15 cellular contexts compared by ENCODE assay signal in the genomic region with DNA sequence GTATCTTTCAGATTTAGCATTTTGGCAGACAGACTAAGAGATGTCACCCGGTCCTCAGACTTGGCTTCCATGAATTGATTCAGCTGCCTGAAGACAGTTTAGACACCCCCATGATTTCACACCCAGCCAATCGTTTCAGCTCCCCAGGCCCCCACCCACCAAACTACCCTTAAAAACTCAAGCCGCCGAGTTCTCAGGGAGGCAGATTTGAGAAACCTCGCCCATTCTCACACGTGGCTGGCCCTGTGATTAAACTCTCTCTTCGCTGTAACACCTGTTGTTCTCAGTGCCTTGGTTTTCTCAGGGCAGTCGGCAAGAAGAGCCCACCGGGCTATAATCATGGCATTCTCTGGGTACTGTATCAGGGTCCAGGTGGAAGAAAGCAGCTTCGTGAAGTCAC. TPM values are rescaled to one million over a fixed set of nuclear protein-coding genes. Genes with fewer than 3 reads are reported as not detected.
DNase-seq lines count a peak whose midpoint lies in the region; ATAC-seq and TF ChIP-seq lines count a peak whose summit lies in the region.
"Had no signal": no experiment of that assay in that cellular context is flagged by ENCODE, and none has a peak within 500 bp of the region (broad histone marks: within the 10 kb centered on the region; RNA-seq: fewer than 3 reads in every experiment).

No MANE protein-coding gene starts in this region.

- H3K4me3 Mint-ChIP-seq in activated T-cell treated with anti-CD3 and anti-CD28 coated beads, Interleukin-2, amount 50 U/mL, for 72 hours, result peak overlapping the region; percentile 87 to 88
- no peak overlapping the region for H3K4me3 Mint-ChIP-seq in CD14-positive monocyte

- H3K9ac ChIP-seq in BLaER1 treated with 17β-estradiol and CSF1 and Interleukin-3, amounts not matched to agents 10 nM and 100 nM, result peak overlapping the region in 10 of 11 experiments; percentile 5 to 78 (median 72); a peak in 18 of 22 replicates
- H3K9ac ChIP-seq in Loucy (ENCODE audit: low read depth, low read length, poor library complexity, severe bottlenecking), result peak overlapping the region; percentile 77

- H3K4me1 Mint-ChIP-seq in activated T-cell treated with anti-CD3 and anti-CD28 coated beads, Interleukin-2, amount 50 U/mL, for 72 hours (ENCODE audit: low read depth), result peaks cover 67% of the 10 kb centered on the region
- H3K4me1 Mint-ChIP-seq in CD14-positive monocyte, result peaks cover 21% of the 10 kb centered on the region

- H3K9me3 ChIP-seq in BLaER1 treated with 17β-estradiol and CSF1 and Interleukin-3, amounts not matched to agents 10 nM and 100 nM (replicated peaks in 1 of 11), result peaks cover 19 to 40% (median 39%) of the 10 kb centered on the region in 11 experiments
- H3K9me3 ChIP-seq in Loucy (ENCODE audit: insufficient read depth, low read depth, low read length) (peaks cover 24% of the 10 kb centered on the region), mononuclear cell (ENCODE audit: low read depth, low read length) (peaks cover 11% of the 10 kb centered on the region), tibial nerve (peaks cover 0 to 12% (median 8%) of the 10 kb centered on the region in 4 donors)
- H3K9me3 ChIP-seq: SJSA1 had no signal

- H3K27me3 Mint-ChIP-seq in activated T-cell treated with anti-CD3 and anti-CD28 coated beads, Interleukin-2, amount 50 U/mL, for 72 hours (ENCODE audit: low read depth), result no peaks in the 10 kb centered on the region
- no peaks in the 10 kb centered on the region for H3K27me3 Mint-ChIP-seq in CD14-positive monocyte (ENCODE audit: low read depth in 3 of 3)
- H3K27me3 Mint-ChIP-seq: IgD-negative memory B cell, memory B cell had no signal

- peaks cover 39 to 74% (median 60%) of the 10 kb centered on the region in 11 experiments for H3K36me3 ChIP-seq in BLaER1 treated with 17β-estradiol and CSF1 and Interleukin-3, amounts not matched to agents 10 nM and 100 nM
- H3K36me3 ChIP-seq in Loucy (ENCODE audit: insufficient read depth, low read length) (peaks cover 49% of the 10 kb centered on the region), tibial nerve (peaks cover 0 to 84% (median 7%) of the 10 kb centered on the region in 3 donors)

- no peak for DNase-seq in activated T-cell treated with anti-CD3 and anti-CD28 coated beads, Interleukin-2, amount 50 U/mL, for 72 hours
- DNase-seq in tibial nerve (ENCODE audit: low spot score in 2 of 2), result no peak
- no peak for DNase-seq in SKM-1 (lab: John Stamatoyannopoulos, UW; ENCODE audit: unreplicated experiment)
- DNase-seq in NCI-H748 treated with DMSO at 0.1 percent for 48 hours (lab: John Stamatoyannopoulos, UW), result no peak
- no peak for DNase-seq in CD14-positive monocyte (ENCODE audit: low spot score)
- DNase-seq: HCEC 1CT, NCI-H1092 treated with DMSO at 0.1 percent for 48 hours, occipital lobe had no signal

- TF ChIP-seq CTCF in Loucy (conservative IDR thresholded peaks at IDR 0.05; ENCODE audit: low read length) (no peak), tibial nerve (IDR thresholded peaks at IDR 0.05) (no peak), CD14-positive monocyte (IDR thresholded peaks at IDR 0.05) (no peak)

- H3K4me1 ChIP-seq in BLaER1 treated with 17β-estradiol and CSF1 and Interleukin-3, amounts not matched to agents 10 nM and 100 nM, result peaks cover 39 to 77% (median 68%) of the 10 kb centered on the region in 10 experiments
- H3K4me1 ChIP-seq in Loucy (ENCODE audit: insufficient read depth, low read length, poor library complexity, severe bottlenecking) (peaks cover 66% of the 10 kb centered on the region), mononuclear cell (ENCODE audit: insufficient read depth, low read length) (peaks cover 34% of the 10 kb centered on the region), tibial nerve (no peaks in the 10 kb centered on the region)
- H3K4me1 ChIP-seq: SJSA1 had no signal

- H3K4me2 ChIP-seq in BLaER1 treated with 17β-estradiol and CSF1 and Interleukin-3, amounts not matched to agents 10 nM and 100 nM, result peak overlapping the region; percentile 81 to 96 (median 89)
- H3K4me2 ChIP-seq in Loucy (ENCODE audit: low read depth, low read length, poor library complexity, severe bottlenecking), result peak overlapping the region; percentile 95

- intact Hi-C loops in CD14-positive monocyte (cut with micrococcal nuclease), result no loop called here

- H3K4me3 ChIP-seq in BLaER1 treated with 17β-estradiol and CSF1 and Interleukin-3, amounts not matched to agents 10 nM and 100 nM, result peak overlapping the region in 8 of 10 experiments; percentile 40 to 67 (median 56); a peak in 12 of 20 replicates
- peak overlapping the region; percentile 80 for H3K4me3 ChIP-seq in Loucy (ENCODE audit: low read length, poor library complexity, severe bottlenecking)
- peak overlapping the region; percentile 4 for H3K4me3 ChIP-seq in mononuclear cell (ENCODE audit: low read length)
- no peak overlapping the region for H3K4me3 ChIP-seq in tibial nerve
- H3K4me3 ChIP-seq: SJSA1 had no signal

- peaks cover 20% of the 10 kb centered on the region for H3F3A ChIP-seq in Loucy (ENCODE audit: low read depth)

- ATAC-seq in activated T-cell treated with anti-CD3 and anti-CD28 coated beads, Interleukin-2, amount 50 U/mL, for 72 hours (replicated peaks in 1 of 2), result no peak

- TF ChIP-seq EP300 in tibial nerve (IDR thresholded peaks at IDR 0.05), result no peak

- H2AFZ ChIP-seq in Loucy (ENCODE audit: low read length), result no peak overlapping the region

- H3K36me3 Mint-ChIP-seq in activated T-cell treated with anti-CD3 and anti-CD28 coated beads, Interleukin-2, amount 50 U/mL, for 72 hours (ENCODE audit: insufficient read depth in 2 of 2), result peaks cover 11 to 22% of the 10 kb centered on the region in 2 donors
- peaks cover 60 to 78% of the 10 kb centered on the region in 2 donors for H3K36me3 Mint-ChIP-seq in CD14-positive monocyte

- peak overlapping the region in 8 of 11 experiments; percentile 75 to 87 (median 82); a peak in 16 of 22 replicates for H3K27ac ChIP-seq in BLaER1 treated with 17β-estradiol and CSF1 and Interleukin-3, amounts not matched to agents 10 nM and 100 nM
- H3K27ac ChIP-seq in tibial nerve, result no peak overlapping the region
- H3K27ac ChIP-seq: epithelial cell of prostate, SJSA1 had no signal

- H3K79me2 ChIP-seq in Loucy (ENCODE audit: insufficient read depth, low read length), result peaks cover 72% of the 10 kb centered on the region

- peak overlapping the region; percentile 67 for H3K27ac Mint-ChIP-seq in activated T-cell treated with anti-CD3 and anti-CD28 coated beads, Interleukin-2, amount 50 U/mL, for 72 hours
- peak overlapping the region in 3 of 7 donors; percentile 26 to 37 (median 34) for H3K27ac Mint-ChIP-seq in CD14-positive monocyte
- H3K27ac Mint-ChIP-seq: memory B cell had no signal

- TF ChIP-seq POLR2A in tibial nerve (IDR thresholded peaks at IDR 0.05), result no peak

- 66 to 74% methylated on average over 10 of the region's 10 CpGs for WGBS in tibial nerve, 2 donors

- peaks cover 4 to 5% of the 10 kb centered on the region in 2 donors for H3K9me3 Mint-ChIP-seq in activated T-cell treated with anti-CD3 and anti-CD28 coated beads, Interleukin-2, amount 50 U/mL, for 72 hours
- H3K9me3 Mint-ChIP-seq in CD14-positive monocyte, result peaks cover 0 to 19% (median 11%) of the 10 kb centered on the region in 7 donors

- no peaks in the 10 kb centered on the region for H3K9me2 ChIP-seq in Loucy (replicated peaks; ENCODE audit: low read depth, low read length)

- H4K20me1 ChIP-seq in BLaER1 treated with 17β-estradiol and CSF1 and Interleukin-3, amounts not matched to agents 10 nM and 100 nM, result peaks cover 0 to 22% (median under 1%) of the 10 kb centered on the region in 11 experiments; a peak in 7 of 22 replicates
- H4K20me1 ChIP-seq in Loucy (ENCODE audit: insufficient read depth, low read length, poor library complexity, severe bottlenecking), result no peaks in the 10 kb centered on the region

- H3K27me3 ChIP-seq in BLaER1 treated with 17β-estradiol and CSF1 and Interleukin-3, amounts not matched to agents 10 nM and 100 nM, result no peaks in the 10 kb centered on the region
- H3K27me3 ChIP-seq in Loucy (ENCODE audit: insufficient read depth, low read length, poor library complexity, severe bottlenecking) (peaks cover 6% of the 10 kb centered on the region), mononuclear cell (ENCODE audit: insufficient read depth, low read length) (no peaks in the 10 kb centered on the region), tibial nerve (no peaks in the 10 kb centered on the region)
- H3K27me3 ChIP-seq: SJSA1 had no signal

RNA-seq across cellular contexts. Expression of gene UXS1, which starts 35.2 kb away (rescaled TPM):
- total RNA-seq in activated T-cell treated with anti-CD3 and anti-CD28 coated beads, Interleukin-2, amount 50 U/mL, for 72 hours, result 10 to 100 TPM; 33.9 to 39.9 TPM
- total RNA-seq in mononuclear cell, result 96.9 TPM
- 10 to 100 TPM; 38.5 to 78.9 (median 51.3) TPM for total RNA-seq in tibial nerve
- 10 to 100 TPM; 29.3 to 33.8 TPM for polyA plus RNA-seq in CD14-positive monocyte

Comparison
In these comparisons a context has a peak if more than half of its experiments do, and no peak if none do; other contexts are left out.
1. H3K27ac ChIP-seq: peak in BLaER1 treated with 17β-estradiol and CSF1 and Interleukin-3, amounts not matched to agents 10 nM and 100 nM (8 of 11); none in tibial nerve (0 of 4).
2. H3K4me3 ChIP-seq: peak in BLaER1 treated with 17β-estradiol and CSF1 and Interleukin-3, amounts not matched to agents 10 nM and 100 nM (8 of 10), Loucy (single experiment) and mononuclear cell (single experiment); none in tibial nerve (0 of 4).
3. H3K4me3 Mint-ChIP-seq: peak in activated T-cell treated with anti-CD3 and anti-CD28 coated beads, Interleukin-2, amount 50 U/mL, for 72 hours (2 of 2); none in CD14-positive monocyte (0 of 2).